In genomic region chr7:86760236-86760635, GRCh38 we compare ENCODE assay signal across 11 cellular contexts.
"Had no signal": no experiment of that assay in that cellular context is flagged by ENCODE, and none has a peak within 500 bp of the region (broad histone marks: within the 10 kb centered on the region; RNA-seq: fewer than 3 reads in every experiment).

No MANE protein-coding gene starts in this region.

- ATAC-seq: activated CD4-positive, CD25-positive, alpha-beta regulatory T cell treated with anti-CD3 and anti-CD28 coated beads, Interleukin-2, amount 50 U/mL, for 24 hours; natural killer cell; stimulated activated naive CD8-positive, alpha-beta T cell treated with anti-CD3 and anti-CD28 coated beads, Interleukin-15, amount 100 ng/mL, for 72 hours had no signal

- H3K27me3 ChIP-seq: adrenal gland, ovary, thyroid gland had no signal

- H3K4me1 ChIP-seq: adrenal gland, thyroid gland had no signal

- H3K4me3 ChIP-seq: adrenal gland, ovary, thyroid gland had no signal

- H3K27ac ChIP-seq: adrenal gland, ovary, thyroid gland had no signal

- DNase-seq: activated naive CD4-positive, alpha-beta T cell treated with anti-CD3 and anti-CD28 coated beads, Interleukin-2, amount 50 U/mL, for 16 hours; activated T-cell treated with anti-CD3 and anti-CD28 coated beads, Interleukin-2, amount 50 U/mL, for 1 hour; endodermal cell; mammary epithelial cell; natural killer cell; ovary; stimulated activated CD4-positive, alpha-beta T cell treated with anti-CD3 and anti-CD28 coated beads, Interleukin-4, amount 100 ng/mL, for 1 hour; stimulated activated naive CD8-positive, alpha-beta T cell treated with anti-CD3 and anti-CD28 coated beads, Interleukin-15, amount 100 ng/mL, for 72 hours; thyroid gland had no signal

- H3K9me3 ChIP-seq: adrenal gland, ovary, thyroid gland had no signal

- H3K36me3 ChIP-seq: adrenal gland, ovary, thyroid gland had no signal
